8 cellular contexts compared by ENCODE assay signal in genomic region chr1:155082301-155082940, GRCh38. TPM values are rescaled to one million over a fixed set of nuclear protein-coding genes. Genes with fewer than 3 reads are reported as not detected.
A peak's percentile ranks its signal among the peaks of the same experiment; 100 is the strongest.
DNase-seq lines count a peak whose midpoint lies in the region; ATAC-seq and TF ChIP-seq lines count a peak whose summit lies in the region.

No MANE protein-coding gene starts in this region.

- DNase-seq in activated naive CD4-positive, alpha-beta T cell treated with Interleukin-2 at 50 U/mL for 16 hours: peak; percentile 46
- DNase-seq in activated naive CD4-positive, alpha-beta T cell treated with anti-CD3 and anti-CD28 coated beads, Interleukin-2, amount 50 U/mL, for 72 hours (ENCODE audit: low spot score in 2 of 2): no peak
- no peak for DNase-seq in stomach
- DNase-seq in foreskin keratinocyte: no peak
- DNase-seq in DMS153 (lab: John Stamatoyannopoulos, UW): no peak

- intact Hi-C loops in stomach (cut with DNase I; ENCODE audit: low total_unique reads): no loop called here

- 2 to 10% (median 3%) methylated on average over 31 to 34 of the region's 34 CpGs for WGBS in stomach, 5 donors

- H3K9me3 Mint-ChIP-seq in activated naive CD4-positive, alpha-beta T cell treated with anti-CD3 and anti-CD28 coated beads, Interleukin-2, amount 50 U/mL, for 72 hours: no peaks in the 10 kb centered on the region

- H3K4me3 ChIP-seq in iPS-15b (ENCODE audit: low read depth, low read length): peak overlapping the region; percentile 52
- H3K4me3 ChIP-seq in stomach: peak overlapping the region in 3 of 4 donors; percentile 3 to 51 (median 26)

- H3K9ac ChIP-seq in iPS-15b (ENCODE audit: low read depth, low read length): no peak overlapping the region

- H3K27me3 ChIP-seq in iPS-15b (ENCODE audit: control insufficient read depth, insufficient read depth, low read length): peaks cover 60% of the 10 kb centered on the region
- H3K27me3 ChIP-seq in stomach: peaks cover 21 to 62% (median 57%) of the 10 kb centered on the region in 3 donors
- H3K27me3 ChIP-seq in foreskin keratinocyte: peaks cover 46% of the 10 kb centered on the region

- no peaks in the 10 kb centered on the region for H3K36me3 ChIP-seq in iPS-15b (ENCODE audit: control insufficient read depth, insufficient read depth, low read length)
- H3K36me3 ChIP-seq in stomach: no peaks in the 10 kb centered on the region

- TF ChIP-seq CTCF in VCaP (conservative IDR thresholded peaks at IDR 0.05) (no peak), stomach (IDR thresholded peaks at IDR 0.05) (no peak), foreskin keratinocyte (conservative IDR thresholded peaks at IDR 0.05) (no peak)

- no peak for ATAC-seq in activated naive CD4-positive, alpha-beta T cell treated with anti-CD3 and anti-CD28 coated beads, Interleukin-2, amount 50 U/mL, for 72 hours
- no peak for ATAC-seq in GM21360 (IDR thresholded peaks at IDR 0.05; ENCODE audit: unreplicated experiment)
- ATAC-seq in foreskin keratinocyte: no peak

- no peak overlapping the region for H3K27ac Mint-ChIP-seq in activated naive CD4-positive, alpha-beta T cell treated with anti-CD3 and anti-CD28 coated beads, Interleukin-2, amount 50 U/mL, for 72 hours

- H3K27ac ChIP-seq in VCaP (peak overlapping the region; percentile 81), stomach (no peak overlapping the region), foreskin keratinocyte (no peak overlapping the region)

- no peak for TF ChIP-seq EP300 in stomach (IDR thresholded peaks at IDR 0.05)

- H3K9me3 ChIP-seq in iPS-15b (ENCODE audit: control insufficient read depth, insufficient read depth, low read length) (no peaks in the 10 kb centered on the region), stomach (no peaks in the 10 kb centered on the region)

- TF ChIP-seq POLR2A in stomach (IDR thresholded peaks at IDR 0.05): no peak

- H3K36me3 Mint-ChIP-seq in activated naive CD4-positive, alpha-beta T cell treated with anti-CD3 and anti-CD28 coated beads, Interleukin-2, amount 50 U/mL, for 72 hours: peaks cover 6% of the 10 kb centered on the region in 2 donors

- peaks cover 12% of the 10 kb centered on the region for H3K4me1 ChIP-seq in iPS-15b (ENCODE audit: control insufficient read depth, insufficient read depth, low read length)
- peaks cover 70 to 83% (median 79%) of the 10 kb centered on the region in 4 donors for H3K4me1 ChIP-seq in stomach
- H3K4me1 ChIP-seq in foreskin keratinocyte: peaks cover 6% of the 10 kb centered on the region

RNA-seq across cellular contexts. Expression of gene EFNA3, which starts 3.8 kb away (rescaled TPM):
- 10 to 100 TPM in 1 of 2 donors, 1 to 10 TPM in 1; 1.7 to 12.6 TPM for total RNA-seq in activated naive CD4-positive, alpha-beta T cell treated with anti-CD3 and anti-CD28 coated beads, Interleukin-2, amount 50 U/mL, for 72 hours
- total RNA-seq in stomach (not detected), foreskin keratinocyte (4.1 and 4.2 TPM in 2 replicates)
- polyA plus RNA-seq in stomach (1 to 10 TPM in 2 of 3 donors, under 1 TPM in 1; 0.76 to 4.9 (median 1.5) TPM), foreskin keratinocyte (4.3 and 5.0 TPM in 2 replicates)

RNA-seq across cellular contexts. Expression of gene EFNA4, which starts 18.9 kb away (rescaled TPM):
- 1 to 10 TPM; 5.7 to 9.5 TPM for total RNA-seq in activated naive CD4-positive, alpha-beta T cell treated with anti-CD3 and anti-CD28 coated beads, Interleukin-2, amount 50 U/mL, for 72 hours
- total RNA-seq in stomach (1 to 10 TPM in 3 of 5 donors, not detected in 2; 3.5 to 9.9 (median 5.8) TPM), foreskin keratinocyte (10.0 and 10.9 TPM in 2 replicates)
- polyA plus RNA-seq in stomach (10 to 100 TPM in 1 of 3 donors, 1 to 10 TPM in 2; 4.3 to 13.2 (median 6.7) TPM), foreskin keratinocyte (16.8 and 17.7 TPM in 2 replicates)

RNA-seq across cellular contexts. Expression of gene ADAM15, which starts 31.3 kb away (rescaled TPM):
- 10 to 100 TPM; 49.9 to 52.8 TPM for total RNA-seq in activated naive CD4-positive, alpha-beta T cell treated with anti-CD3 and anti-CD28 coated beads, Interleukin-2, amount 50 U/mL, for 72 hours
- total RNA-seq in stomach (100 to 1,000 TPM in 4 of 5 donors, 10 to 100 TPM in 1; 56.2 to 335 (median 126) TPM), foreskin keratinocyte (214 and 242 TPM in 2 replicates)
- polyA plus RNA-seq in stomach (100 to 1,000 TPM; 149 to 267 (median 159) TPM), foreskin keratinocyte (201 and 244 TPM in 2 replicates)

RNA-seq across cellular contexts. Expression of gene EFNA1, which starts 45.3 kb away (rescaled TPM):
- 1 to 10 TPM in 1 of 2 donors, under 1 TPM in 1; 0.68 to 1.6 TPM for total RNA-seq in activated naive CD4-positive, alpha-beta T cell treated with anti-CD3 and anti-CD28 coated beads, Interleukin-2, amount 50 U/mL, for 72 hours
- total RNA-seq in stomach: 10 to 100 TPM; 12.2 to 75.3 (median 36.0) TPM
- 10 to 100 TPM; 31.3 to 65.8 (median 47.7) TPM for polyA plus RNA-seq in stomach
- 27.3 and 48.2 TPM in 2 replicates for total RNA-seq in foreskin keratinocyte
- 25.7 and 41.9 TPM in 2 replicates for polyA plus RNA-seq in foreskin keratinocyte

RNA-seq across cellular contexts. Expression of gene DCST1, which starts 48.8 kb away (rescaled TPM):
- total RNA-seq in activated naive CD4-positive, alpha-beta T cell treated with anti-CD3 and anti-CD28 coated beads, Interleukin-2, amount 50 U/mL, for 72 hours: under 1 TPM in 1 of 2 donors, not detected in 1; 0.34 TPM
- under 1 TPM in 2 of 5 donors, not detected in 3; 0.18 to 0.89 TPM for total RNA-seq in stomach
- polyA plus RNA-seq in stomach: under 1 TPM in 1 of 3 donors, not detected in 2; 0.13 TPM
- not detected in 2 replicates for total RNA-seq in foreskin keratinocyte
- polyA plus RNA-seq in foreskin keratinocyte: not detected in 2 replicates
